Comparison of ENCODE assay signal across 24 cellular contexts in genomic region chr1:236560213-236560771, GRCh38. TPM values are rescaled to one million over a fixed set of nuclear protein-coding genes. Genes with fewer than 3 reads are reported as not detected.
DNase-seq lines count a peak whose midpoint lies in the region; ATAC-seq and TF ChIP-seq lines count a peak whose summit lies in the region.
"Had no signal": no experiment of that assay in that cellular context is flagged by ENCODE, and none has a peak within 500 bp of the region (broad histone marks: within the 10 kb centered on the region; RNA-seq: fewer than 3 reads in every experiment).

No MANE protein-coding gene starts in this region.

- intact Hi-C loops in activated CD8-positive, alpha-beta T cell treated with anti-CD3 and anti-CD28 coated beads for 36 hours (cut with micrococcal nuclease), result no loop called here
- intact Hi-C loops in activated CD4-positive, alpha-beta T cell treated with anti-CD3 and anti-CD28 coated beads for 36 hours (cut with DNase I, micrococcal nuclease), result no loop called here

- no peaks in the 10 kb centered on the region for H3K4me1 Mint-ChIP-seq in activated CD8-positive, alpha-beta T cell treated with anti-CD3 and anti-CD28 coated beads for 36 hours (ENCODE audit: low read depth)
- H3K4me1 Mint-ChIP-seq in activated CD8-positive, alpha-beta T cell treated with anti-CD3 and anti-CD28 coated beads, Interleukin-2, amount 10 ng/mL, durations not matched to agents 7 days and 5 days (ENCODE audit: low read depth), result peaks cover 8% of the 10 kb centered on the region
- H3K4me1 Mint-ChIP-seq in activated CD4-positive, alpha-beta T cell treated with anti-CD3 and anti-CD28 coated beads for 36 hours, result peaks cover 2% of the 10 kb centered on the region
- H3K4me1 Mint-ChIP-seq: activated naive CD4-positive, alpha-beta T cell treated with anti-CD3 and anti-CD28 coated beads, Interleukin-2, amount 50 U/mL, for 24 hours; B cell; brain had no signal

- peaks cover 58% of the 10 kb centered on the region for H3K36me3 Mint-ChIP-seq in activated CD8-positive, alpha-beta T cell treated with anti-CD3 and anti-CD28 coated beads for 36 hours (ENCODE audit: low read depth)
- peaks cover 63% of the 10 kb centered on the region for H3K36me3 Mint-ChIP-seq in activated CD8-positive, alpha-beta T cell treated with anti-CD3 and anti-CD28 coated beads, Interleukin-2, amount 10 ng/mL, durations not matched to agents 7 days and 5 days (ENCODE audit: low read depth)
- peaks cover 62% of the 10 kb centered on the region for H3K36me3 Mint-ChIP-seq in activated CD4-positive, alpha-beta T cell treated with anti-CD3 and anti-CD28 coated beads for 36 hours (ENCODE audit: low read depth)

- ATAC-seq in activated CD8-positive, alpha-beta T cell treated with anti-CD3 and anti-CD28 coated beads for 36 hours, result no peak
- ATAC-seq in activated CD8-positive, alpha-beta T cell treated with anti-CD3 and anti-CD28 coated beads, Interleukin-2, amount 10 ng/mL, durations not matched to agents 7 days and 5 days, result no peak
- no peak for ATAC-seq in activated CD4-positive, alpha-beta T cell treated with anti-CD3 and anti-CD28 coated beads for 36 hours
- ATAC-seq: left cardiac atrium; natural killer cell; right cardiac atrium; stimulated activated naive CD8-positive, alpha-beta T cell treated with anti-CD3 and anti-CD28 coated beads, Interleukin-15, amount 100 ng/mL, for 72 hours had no signal

- H3K9me3 ChIP-seq in OCI-LY1 (ENCODE audit: low read length), result no peaks in the 10 kb centered on the region
- H3K9me3 ChIP-seq: colonic mucosa, MG63, tibial nerve had no signal

- no peaks in the 10 kb centered on the region for H3K79me2 ChIP-seq in OCI-LY1 (ENCODE audit: insufficient read depth, low read length)

- no peaks in the 10 kb centered on the region for H4K20me1 ChIP-seq in OCI-LY1 (ENCODE audit: insufficient read depth, low read length)

- H3K27me3 ChIP-seq in OCI-LY1 (ENCODE audit: insufficient read depth, low read length) (no peaks in the 10 kb centered on the region), brain microvascular endothelial cell (replicated peaks) (no peaks in the 10 kb centered on the region)
- H3K27me3 ChIP-seq: colonic mucosa, MG63, tibial nerve had no signal

- no peak overlapping the region for H3K4me3 Mint-ChIP-seq in activated CD8-positive, alpha-beta T cell treated with anti-CD3 and anti-CD28 coated beads for 36 hours
- H3K4me3 Mint-ChIP-seq in activated CD8-positive, alpha-beta T cell treated with anti-CD3 and anti-CD28 coated beads, Interleukin-2, amount 10 ng/mL, durations not matched to agents 7 days and 5 days, result no peak overlapping the region
- no peak overlapping the region for H3K4me3 Mint-ChIP-seq in activated CD4-positive, alpha-beta T cell treated with anti-CD3 and anti-CD28 coated beads for 36 hours
- H3K4me3 Mint-ChIP-seq: activated naive CD4-positive, alpha-beta T cell treated with anti-CD3 and anti-CD28 coated beads, Interleukin-2, amount 50 U/mL, for 24 hours; B cell; brain; natural killer cell; stimulated activated naive CD8-positive, alpha-beta T cell treated with anti-CD3 and anti-CD28 coated beads, Interleukin-15, amount 100 ng/mL, for 72 hours had no signal

- no peak for DNase-seq in activated CD8-positive, alpha-beta T cell treated with anti-CD3 and anti-CD28 coated beads for 36 hours
- DNase-seq in activated CD8-positive, alpha-beta T cell treated with anti-CD3 and anti-CD28 coated beads, Interleukin-2, amount 10 ng/mL, durations not matched to agents 7 days and 5 days, result no peak
- no peak for DNase-seq in brain microvascular endothelial cell
- no peak for DNase-seq in retinal pigment epithelial cell (ENCODE audit: low read depth)
- DNase-seq in inferior parietal cortex (ENCODE audit: extremely low spot score), result no peak
- no peak for DNase-seq in activated CD4-positive, alpha-beta T cell treated with anti-CD3 and anti-CD28 coated beads for 36 hours
- no peak for DNase-seq in NCI-H1417 treated with DMSO at 0.1 percent for 48 hours (lab: John Stamatoyannopoulos, UW)
- DNase-seq: 8988T; colonic mucosa; DMS79 treated with DMSO at 0.1 percent for 48 hours; glutamatergic neuron; left cardiac atrium; MG63; natural killer cell; NCI-H524 treated with DMSO at 0.1 percent for 48 hours; right cardiac atrium; stimulated activated CD4-positive, alpha-beta T cell treated with anti-CD3 and anti-CD28 coated beads, Interleukin-12 subunit alpha, Interleukin-12 subunit beta, amount 100 ng/mL, for 4 hours; stimulated activated naive CD8-positive, alpha-beta T cell treated with anti-CD3 and anti-CD28 coated beads, Interleukin-15, amount 100 ng/mL, for 72 hours had no signal

- H3K4me2 ChIP-seq in OCI-LY1 (ENCODE audit: low read length), result no peak overlapping the region

- H3K9ac ChIP-seq in OCI-LY1 (ENCODE audit: low read length), result no peak overlapping the region

- peak overlapping the region; percentile 27 for H3K27ac Mint-ChIP-seq in activated CD8-positive, alpha-beta T cell treated with anti-CD3 and anti-CD28 coated beads for 36 hours
- H3K27ac Mint-ChIP-seq in activated CD8-positive, alpha-beta T cell treated with anti-CD3 and anti-CD28 coated beads, Interleukin-2, amount 10 ng/mL, durations not matched to agents 7 days and 5 days, result no peak overlapping the region
- no peak overlapping the region for H3K27ac Mint-ChIP-seq in activated CD4-positive, alpha-beta T cell treated with anti-CD3 and anti-CD28 coated beads for 36 hours
- H3K27ac Mint-ChIP-seq: B cell, brain, natural killer cell had no signal

- H2AFZ ChIP-seq in OCI-LY1 (ENCODE audit: low read length), result no peak overlapping the region

- no peaks in the 10 kb centered on the region for H3K27me3 Mint-ChIP-seq in activated CD8-positive, alpha-beta T cell treated with anti-CD3 and anti-CD28 coated beads for 36 hours
- H3K27me3 Mint-ChIP-seq in activated CD8-positive, alpha-beta T cell treated with anti-CD3 and anti-CD28 coated beads, Interleukin-2, amount 10 ng/mL, durations not matched to agents 7 days and 5 days (ENCODE audit: low read depth), result no peaks in the 10 kb centered on the region
- H3K27me3 Mint-ChIP-seq in activated CD4-positive, alpha-beta T cell treated with anti-CD3 and anti-CD28 coated beads for 36 hours, result no peaks in the 10 kb centered on the region
- H3K27me3 Mint-ChIP-seq: activated naive CD4-positive, alpha-beta T cell treated with anti-CD3 and anti-CD28 coated beads, Interleukin-2, amount 50 U/mL, for 24 hours; B cell; brain; stimulated activated naive CD8-positive, alpha-beta T cell treated with anti-CD3 and anti-CD28 coated beads, Interleukin-15, amount 100 ng/mL, for 72 hours had no signal

- POLR2A ChIA-PET in activated CD8-positive, alpha-beta T cell treated with anti-CD3 and anti-CD28 coated beads for 36 hours (lab: Charles Lee), result no interaction called here
- POLR2A ChIA-PET in activated CD8-positive, alpha-beta T cell treated with anti-CD3 and anti-CD28 coated beads, Interleukin-2, amount 10 ng/mL, durations not matched to agents 7 days and 5 days (lab: Charles Lee), result no interaction called here
- POLR2A ChIA-PET in activated CD4-positive, alpha-beta T cell treated with anti-CD3 and anti-CD28 coated beads for 36 hours (lab: Charles Lee), result interaction anchor here (0.8 kb wide), 1 partner anchor 62 kb away, joined by 4 read pairs; no protein-coding TSS in a partner anchor

- no peaks in the 10 kb centered on the region for H3K9me2 ChIP-seq in OCI-LY1 (ENCODE audit: low read depth, low read length)

- H3K9me3 Mint-ChIP-seq in activated CD8-positive, alpha-beta T cell treated with anti-CD3 and anti-CD28 coated beads for 36 hours, result no peaks in the 10 kb centered on the region
- H3K9me3 Mint-ChIP-seq in activated CD8-positive, alpha-beta T cell treated with anti-CD3 and anti-CD28 coated beads, Interleukin-2, amount 10 ng/mL, durations not matched to agents 7 days and 5 days (ENCODE audit: insufficient read depth), result no peaks in the 10 kb centered on the region
- H3K9me3 Mint-ChIP-seq in activated CD4-positive, alpha-beta T cell treated with anti-CD3 and anti-CD28 coated beads for 36 hours (ENCODE audit: low read depth), result no peaks in the 10 kb centered on the region
- H3K9me3 Mint-ChIP-seq: activated naive CD4-positive, alpha-beta T cell treated with anti-CD3 and anti-CD28 coated beads, Interleukin-2, amount 50 U/mL, for 24 hours; brain; natural killer cell; stimulated activated naive CD8-positive, alpha-beta T cell treated with anti-CD3 and anti-CD28 coated beads, Interleukin-15, amount 100 ng/mL, for 72 hours had no signal

- CTCF ChIA-PET in activated CD8-positive, alpha-beta T cell treated with anti-CD3 and anti-CD28 coated beads for 36 hours (lab: Charles Lee), result interaction anchor here (0.7 to 1.4 kb wide), 3 partner anchors 8 to 24 kb away, joined by 3 to 4 read pairs (median 4); no protein-coding TSS in a partner anchor
- CTCF ChIA-PET in activated CD8-positive, alpha-beta T cell treated with anti-CD3 and anti-CD28 coated beads, Interleukin-2, amount 10 ng/mL, durations not matched to agents 7 days and 5 days (lab: Charles Lee), result no interaction called here
- CTCF ChIA-PET in activated CD4-positive, alpha-beta T cell treated with anti-CD3 and anti-CD28 coated beads for 36 hours (lab: Charles Lee), result interaction anchor here (0.6 kb wide), 1 partner anchor 20 kb away, joined by 4 read pairs; no protein-coding TSS in a partner anchor

- no peaks in the 10 kb centered on the region for H3F3A ChIP-seq in OCI-LY1 (ENCODE audit: insufficient read depth, low read length)

- TF ChIP-seq CTCF in activated CD8-positive, alpha-beta T cell treated with anti-CD3 and anti-CD28 coated beads for 36 hours (IDR thresholded peaks at IDR 0.05), result no peak
- TF ChIP-seq CTCF in OCI-LY1 (IDR thresholded peaks at IDR 0.05; ENCODE audit: low read length) (peak; percentile 11; the same call in 1 of the 2 replicates), brain microvascular endothelial cell (IDR thresholded peaks at IDR 0.05; ENCODE audit: low read depth, low read length, missing control alignments) (peak; percentile 31), retinal pigment epithelial cell (conservative IDR thresholded peaks at IDR 0.05; ENCODE audit: low read depth, low read length) (peak; percentile 16)

- H3K27ac ChIP-seq in OCI-LY1 (ENCODE audit: low read depth, low read length, poor library complexity, severe bottlenecking), result no peak overlapping the region
- no peak overlapping the region for H3K27ac ChIP-seq in brain microvascular endothelial cell
- H3K27ac ChIP-seq: colonic mucosa, RWPE1, tibial nerve had no signal

- H3K36me3 ChIP-seq in OCI-LY1 (ENCODE audit: insufficient read depth, low read length) (peaks cover 91% of the 10 kb centered on the region), brain microvascular endothelial cell (replicated peaks) (peaks cover 71% of the 10 kb centered on the region)

- no peak overlapping the region for H3K4me3 ChIP-seq in OCI-LY1 (ENCODE audit: low read depth, low read length, poor library complexity, severe bottlenecking)
- H3K4me3 ChIP-seq in brain microvascular endothelial cell (ENCODE audit: low read depth, low read length), result no peak overlapping the region
- no peak overlapping the region for H3K4me3 ChIP-seq in retinal pigment epithelial cell (ENCODE audit: low read length)
- H3K4me3 ChIP-seq: colonic mucosa, MG63, tibial nerve had no signal

- no peaks in the 10 kb centered on the region for H3K4me1 ChIP-seq in OCI-LY1 (ENCODE audit: insufficient read depth, low read length, severe bottlenecking)
- H3K4me1 ChIP-seq: colonic mucosa, tibial nerve had no signal

- in situ Hi-C loops in brain microvascular endothelial cell (cut with HindIII; ENCODE audit: low pct_ligation_motif_present, low sequenced_read_pairs), result no loop called here

RNA-seq across cellular contexts. Expression of gene LGALS8, which starts 36.5 kb away (rescaled TPM):
- total RNA-seq in activated CD8-positive, alpha-beta T cell treated with anti-CD3 and anti-CD28 coated beads for 36 hours, result 10 to 100 TPM; 87.3 to 89.3 TPM
- 10 to 100 TPM; 75.5 to 77.8 TPM for total RNA-seq in activated CD8-positive, alpha-beta T cell treated with anti-CD3 and anti-CD28 coated beads, Interleukin-2, amount 10 ng/mL, durations not matched to agents 7 days and 5 days
- total RNA-seq in activated CD4-positive, alpha-beta T cell treated with anti-CD3 and anti-CD28 coated beads for 36 hours, result 100 to 1,000 TPM; 106 to 155 TPM

RNA-seq across cellular contexts. Expression of gene HEATR1, which starts 44.0 kb away (rescaled TPM):
- total RNA-seq in activated CD8-positive, alpha-beta T cell treated with anti-CD3 and anti-CD28 coated beads for 36 hours, result 10 to 100 TPM; 80.9 to 81.7 TPM
- total RNA-seq in activated CD8-positive, alpha-beta T cell treated with anti-CD3 and anti-CD28 coated beads, Interleukin-2, amount 10 ng/mL, durations not matched to agents 7 days and 5 days, result 10 to 100 TPM; 41.1 to 45.9 TPM
- total RNA-seq in activated CD4-positive, alpha-beta T cell treated with anti-CD3 and anti-CD28 coated beads for 36 hours, result 10 to 100 TPM; 82.4 to 89.1 TPM
